ENCODE assay signal across 9 cellular contexts in genomic region chr4:10095296-10095991, GRCh38. TPM values are rescaled to one million over a fixed set of nuclear protein-coding genes. Genes with fewer than 3 reads are reported as not detected.
DNase-seq lines count a peak whose midpoint lies in the region; ATAC-seq and TF ChIP-seq lines count a peak whose summit lies in the region.
"Had no signal": no experiment of that assay in that cellular context is flagged by ENCODE, and none has a peak within 500 bp of the region (broad histone marks: within the 10 kb centered on the region; RNA-seq: fewer than 3 reads in every experiment).

No MANE protein-coding gene starts in this region.

- ATAC-seq in HG03442 (IDR thresholded peaks at IDR 0.05; ENCODE audit: unreplicated experiment): peak; percentile 17
- no peak for ATAC-seq in central memory CD8-positive, alpha-beta T cell (replicated peaks; ENCODE audit: extremely low read depth, poor library complexity, severe bottlenecking)

- POLR2A ChIA-PET in CD4-positive, alpha-beta memory T cell (lab: Charles Lee; ENCODE audit: partially characterized antibody): interaction anchor here (1.2 to 19.7 kb wide), 9 partner anchors 9 to 366 kb away, joined by 4 to 396 read pairs (median 9); partner anchors contain the start of genes WDR1 and ZNF518B

- H3K9me3 ChIP-seq in CD4-positive, alpha-beta memory T cell (ENCODE audit: control insufficient read depth in 1 of 2, low read length in 2 of 2): no peaks in the 10 kb centered on the region
- no peaks in the 10 kb centered on the region for H3K9me3 ChIP-seq in osteoblast (ENCODE audit: low read depth, low read length)

- H3K4me1 ChIP-seq in CD4-positive, alpha-beta memory T cell (ENCODE audit: insufficient read depth, low read length): peaks cover 97% of the 10 kb centered on the region
- peaks cover 78% of the 10 kb centered on the region for H3K4me1 ChIP-seq in osteoblast (ENCODE audit: insufficient read depth, low read length)

- H3K36me3 ChIP-seq in CD4-positive, alpha-beta memory T cell (ENCODE audit: insufficient read depth, low read length): peaks cover 77% of the 10 kb centered on the region
- H3K36me3 ChIP-seq in osteoblast (ENCODE audit: insufficient read depth, low read length): peaks cover 86% of the 10 kb centered on the region

- no peaks in the 10 kb centered on the region for H3K27me3 ChIP-seq in CD4-positive, alpha-beta memory T cell (ENCODE audit: insufficient read depth, low read length)
- H3K27me3 ChIP-seq in osteoblast (ENCODE audit: insufficient read depth, low read length): no peaks in the 10 kb centered on the region

- H3K27ac ChIP-seq in CD4-positive, alpha-beta memory T cell (ENCODE audit: low read depth, low read length): peak overlapping the region; percentile 74
- H3K27ac ChIP-seq in osteoblast (ENCODE audit: low read depth, low read length): peak overlapping the region; percentile 99

- H2AFZ ChIP-seq in osteoblast (ENCODE audit: low read length): no peak overlapping the region

- peaks cover 57 to 100% (median 82%) of the 10 kb centered on the region in 4 donors for H3K4me1 Mint-ChIP-seq in CD4-positive, alpha-beta memory T cell
- peaks cover 73% of the 10 kb centered on the region for H3K4me1 Mint-ChIP-seq in central memory CD8-positive, alpha-beta T cell

- peaks cover 86% of the 10 kb centered on the region for H3K79me2 ChIP-seq in osteoblast (ENCODE audit: insufficient read depth, low read length)

- H3K27ac Mint-ChIP-seq in CD4-positive, alpha-beta memory T cell: peak overlapping the region; percentile 50 to 99 (median 95)
- peak overlapping the region; percentile 92 for H3K27ac Mint-ChIP-seq in central memory CD8-positive, alpha-beta T cell (ENCODE audit: low read depth)
- H3K27ac Mint-ChIP-seq: progenitor cell of endocrine pancreas had no signal

- DNase-seq in CD4-positive, alpha-beta memory T cell: peak in 1 of 5 donors; percentile 57
- no peak for DNase-seq in central memory CD8-positive, alpha-beta T cell (ENCODE audit: low spot score in 2 of 2)
- DNase-seq in osteoblast (ENCODE audit: insufficient read length, low spot score, missing footprints): peak; percentile 86
- no peak for DNase-seq in pons (ENCODE audit: low spot score)
- DNase-seq in HuH-7.5 (ENCODE audit: low spot score): no peak
- no peak for DNase-seq in NCI-H446 (lab: John Stamatoyannopoulos, UW)
- DNase-seq in H4 (ENCODE audit: low spot score): no peak

- TF ChIP-seq CTCF in osteoblast (IDR thresholded peaks at IDR 0.05; ENCODE audit: extremely low read depth, low read depth, low read length): no peak

- no peaks in the 10 kb centered on the region for H3K9me3 Mint-ChIP-seq in CD4-positive, alpha-beta memory T cell
- H3K9me3 Mint-ChIP-seq in central memory CD8-positive, alpha-beta T cell: no peaks in the 10 kb centered on the region

- intact Hi-C loops in CD4-positive, alpha-beta memory T cell (cut with micrococcal nuclease): loop anchor here (5.0 kb wide), 1 partner anchor 78 kb away; no protein-coding TSS in a partner anchor

- peak overlapping the region; percentile 64 for H3K4me2 ChIP-seq in osteoblast (ENCODE audit: insufficient read depth, low read length)

- H3K27me3 Mint-ChIP-seq in CD4-positive, alpha-beta memory T cell: no peaks in the 10 kb centered on the region
- H3K27me3 Mint-ChIP-seq in central memory CD8-positive, alpha-beta T cell: no peaks in the 10 kb centered on the region
- H3K27me3 Mint-ChIP-seq: progenitor cell of endocrine pancreas had no signal

- H3K36me3 Mint-ChIP-seq in CD4-positive, alpha-beta memory T cell: peaks cover 30 to 92% of the 10 kb centered on the region in 2 donors
- H3K36me3 Mint-ChIP-seq in central memory CD8-positive, alpha-beta T cell (ENCODE audit: insufficient read depth): peaks cover 71% of the 10 kb centered on the region

- H3K4me3 Mint-ChIP-seq in CD4-positive, alpha-beta memory T cell: peak overlapping the region in 5 of 8 donors; percentile 17 to 79 (median 52)
- peak overlapping the region; percentile 67 for H3K4me3 Mint-ChIP-seq in central memory CD8-positive, alpha-beta T cell

- no peak overlapping the region for H3K4me3 ChIP-seq in CD4-positive, alpha-beta memory T cell (ENCODE audit: low read length in 2 of 2)
- peak overlapping the region; percentile 36 for H3K4me3 ChIP-seq in osteoblast (ENCODE audit: insufficient read depth, low read length)

- peaks cover 84% of the 10 kb centered on the region for H4K20me1 ChIP-seq in osteoblast (ENCODE audit: insufficient read depth, low read length)

- CTCF ChIA-PET in CD4-positive, alpha-beta memory T cell (lab: Charles Lee; ENCODE audit: partially characterized antibody): interaction anchor here (1.1 to 3.1 kb wide), 5 partner anchors 13 to 67 kb away, joined by 3 to 24 read pairs (median 5); partner anchors contain the start of gene WDR1

RNA-seq across cellular contexts. Expression of gene WDR1, which starts 21.2 kb away (rescaled TPM):
- total RNA-seq in CD4-positive, alpha-beta memory T cell: 100 to 1,000 TPM; 295 to 298 TPM
- 100 to 1,000 TPM; 337 to 348 TPM for polyA plus RNA-seq in CD4-positive, alpha-beta memory T cell
- total RNA-seq in osteoblast: 265 and 314 TPM in 2 replicates
- 189 and 209 TPM in 2 replicates for total RNA-seq in H4 (2014; rRNA removed; shearing (Covaris generic))
